In genomic region chr6:33272358-33273128, GRCh38 we compare ENCODE assay signal across 8 cellular contexts. TPM values are rescaled to one million over a fixed set of nuclear protein-coding genes. Genes with fewer than 3 reads are reported as not detected.
DNase-seq lines count a peak whose midpoint lies in the region; ATAC-seq and TF ChIP-seq lines count a peak whose summit lies in the region.

No MANE protein-coding gene starts in this region.

- DNase-seq in CD14-positive monocyte (ENCODE audit: low spot score) (no peak), OCI-LY7 (ENCODE audit: low spot score) (peak; percentile 25), DMS 273 (lab: John Stamatoyannopoulos, UW; ENCODE audit: unreplicated experiment) (no peak), G401 (ENCODE audit: low spot score) (no peak), RKO (ENCODE audit: low spot score) (no peak)

- peak overlapping the region; percentile 89 for H3K9ac ChIP-seq in endocrine pancreas (ENCODE audit: control insufficient read depth, insufficient read depth, low read length)

- H3K4me3 ChIP-seq in OCI-LY7 (ENCODE audit: low read depth, low read length, poor library complexity, severe bottlenecking) = peak overlapping the region; percentile 97
- H3K4me3 ChIP-seq in endocrine pancreas (ENCODE audit: control insufficient read depth, insufficient read depth, low read length) = peak overlapping the region; percentile 91
- peak overlapping the region; percentile 91 for H3K4me3 ChIP-seq in neuron (ENCODE audit: low read length)

- intact Hi-C loops in CD14-positive monocyte (cut with micrococcal nuclease) = loop anchor here in 1 of 2 donors (2.0 kb wide), 1 partner anchor 16 kb away; the partner anchor contains the start of genes PFDN6 and WDR46
- intact Hi-C loops in OCI-LY7 (cut with micrococcal nuclease; ENCODE audit: unreplicated experiment) = loop anchor here (2.0 kb wide), 1 partner anchor 72 kb away; the partner anchor contains the start of genes RXRB and SLC39A7

- H4K20me1 ChIP-seq in OCI-LY7 (ENCODE audit: insufficient read depth, low read length) = peaks cover 31% of the 10 kb centered on the region

- peaks cover 51% of the 10 kb centered on the region for H3K4me1 ChIP-seq in OCI-LY7 (ENCODE audit: insufficient read depth, low read length, poor library complexity, severe bottlenecking)
- no peaks in the 10 kb centered on the region for H3K4me1 ChIP-seq in endocrine pancreas (ENCODE audit: control insufficient read depth, insufficient read depth, low read length)
- peaks cover 47% of the 10 kb centered on the region for H3K4me1 ChIP-seq in neuron (ENCODE audit: insufficient read depth, low read length)

- H3K27ac ChIP-seq in OCI-LY7 (ENCODE audit: low read depth, low read length, poor library complexity, severe bottlenecking) = peak overlapping the region; percentile 93

- peak overlapping the region; percentile 96 to 100 for H3K4me3 Mint-ChIP-seq in CD14-positive monocyte

- H3K36me3 Mint-ChIP-seq in CD14-positive monocyte = peaks cover 49 to 57% of the 10 kb centered on the region in 2 donors

- H3K27me3 ChIP-seq in endocrine pancreas (ENCODE audit: control insufficient read depth, insufficient read depth, low read length) = no peaks in the 10 kb centered on the region
- no peaks in the 10 kb centered on the region for H3K27me3 ChIP-seq in neuron (ENCODE audit: insufficient read depth, low read length)

- in situ Hi-C loops in G401 (cut with HindIII; ENCODE audit: low sequenced_read_pairs) = no loop called here

- peaks cover 57% of the 10 kb centered on the region for H3K4me1 Mint-ChIP-seq in CD14-positive monocyte

- H3K36me3 ChIP-seq in OCI-LY7 (ENCODE audit: insufficient read depth, low read length) (peaks cover 72% of the 10 kb centered on the region), endocrine pancreas (ENCODE audit: control insufficient read depth, insufficient read depth, low read length) (no peaks in the 10 kb centered on the region), neuron (ENCODE audit: insufficient read depth, low read length) (peaks cover 57% of the 10 kb centered on the region)

- TF ChIP-seq CTCF in CD14-positive monocyte (IDR thresholded peaks at IDR 0.05) (no peak), OCI-LY7 (conservative IDR thresholded peaks at IDR 0.05; ENCODE audit: low read length) (no peak)

- TSS peak; percentile 81 for BruUV-seq in OCI-LY7 (replicated peaks; lab: Mats Ljungman, UMichigan)

- no peaks in the 10 kb centered on the region for H3K9me3 ChIP-seq in OCI-LY7 (ENCODE audit: low read length)
- no peaks in the 10 kb centered on the region for H3K9me3 ChIP-seq in endocrine pancreas (ENCODE audit: control insufficient read depth, low read length)
- no peaks in the 10 kb centered on the region for H3K9me3 ChIP-seq in neuron (ENCODE audit: low read length)

- H2AFZ ChIP-seq in OCI-LY7 (ENCODE audit: low read length) = no peak overlapping the region
- H2AFZ ChIP-seq in neuron (ENCODE audit: low read depth, low read length) = no peak overlapping the region

- H3K4me2 ChIP-seq in OCI-LY7 (ENCODE audit: low read length) = peak overlapping the region; percentile 93

- CTCF ChIA-PET in OCI-LY7 (lab: Charles Lee; ENCODE audit: unreplicated experiment) = no interaction called here

- no peaks in the 10 kb centered on the region for H3K9me3 Mint-ChIP-seq in CD14-positive monocyte

- ATAC-seq in HG03439 (IDR thresholded peaks at IDR 0.05; ENCODE audit: unreplicated experiment) = no peak

- H3K27ac Mint-ChIP-seq in CD14-positive monocyte = peak overlapping the region; percentile 98 to 100 (median 100)

- peaks cover 55% of the 10 kb centered on the region for H3K79me2 ChIP-seq in OCI-LY7 (ENCODE audit: insufficient read depth, low read depth, low read length)

- H3K9me2 ChIP-seq in OCI-LY7 (ENCODE audit: insufficient read depth, low read length) = no peaks in the 10 kb centered on the region

- POLR2A ChIA-PET in OCI-LY7 (lab: Charles Lee) = interaction anchor here (0.5 to 2.5 kb wide), 8 partner anchors 23 to 1047 kb away, joined by 3 to 19 read pairs (median 5); partner anchors contain the start of gene RGL2

- H3K27me3 Mint-ChIP-seq in CD14-positive monocyte (ENCODE audit: low read depth in 3 of 3) = no peaks in the 10 kb centered on the region

RNA-seq across cellular contexts. Expression of gene RPS18, which starts 0.7 kb away (rescaled TPM):
- polyA plus RNA-seq in CD14-positive monocyte = 1,000 to 10,000 TPM; 2,430 to 2,894 TPM
- total RNA-seq in OCI-LY7 (2014; rRNA removed; shearing (Covaris generic)) = 7,191 and 8,620 TPM in 2 replicates
- total RNA-seq in OCI-LY7 (2022) = 4,034 and 4,317 TPM in 2 replicates
- 3,510 and 5,097 TPM in 2 replicates for total RNA-seq in G401 (2014; rRNA removed; shearing (Covaris generic))

RNA-seq across cellular contexts. Expression of gene VPS52, which starts 0.9 kb away (rescaled TPM):
- 10 to 100 TPM; 11.0 to 14.5 TPM for polyA plus RNA-seq in CD14-positive monocyte
- 50.4 and 53.5 TPM in 2 replicates for total RNA-seq in OCI-LY7 (2014; rRNA removed; shearing (Covaris generic))
- 73.5 and 80.3 TPM in 2 replicates for total RNA-seq in OCI-LY7 (2022)
- total RNA-seq in G401 (2014; rRNA removed; shearing (Covaris generic)) = 11.3 and 27.1 TPM in 2 replicates

RNA-seq across cellular contexts. Expression of gene B3GALT4, which starts 4.4 kb away (rescaled TPM):
- polyA plus RNA-seq in CD14-positive monocyte = 10 to 100 TPM; 28.5 to 32.2 TPM
- 13.1 and 14.2 TPM in 2 replicates for total RNA-seq in OCI-LY7 (2014; rRNA removed; shearing (Covaris generic))
- 14.1 and 17.3 TPM in 2 replicates for total RNA-seq in OCI-LY7 (2022)
- 0.61 and 1.9 TPM in 2 replicates for total RNA-seq in G401 (2014; rRNA removed; shearing (Covaris generic))

RNA-seq across cellular contexts. Expression of gene WDR46, which starts 16.5 kb away (rescaled TPM):
- polyA plus RNA-seq in CD14-positive monocyte = 10 to 100 TPM; 33.3 to 37.3 TPM
- 127 and 129 TPM in 2 replicates for total RNA-seq in OCI-LY7 (2014; rRNA removed; shearing (Covaris generic))
- total RNA-seq in OCI-LY7 (2022) = 71.4 and 83.3 TPM in 2 replicates
- total RNA-seq in G401 (2014; rRNA removed; shearing (Covaris generic)) = 91.6 and 107 TPM in 2 replicates

RNA-seq across cellular contexts. Expression of gene PFDN6, which starts 16.9 kb away (rescaled TPM):
- polyA plus RNA-seq in CD14-positive monocyte = 10 to 100 TPM; 26.0 to 28.4 TPM
- 72.5 and 112 TPM in 2 replicates for total RNA-seq in OCI-LY7 (2014; rRNA removed; shearing (Covaris generic))
- total RNA-seq in OCI-LY7 (2022) = 65.4 and 90.6 TPM in 2 replicates
- 131 and 154 TPM in 2 replicates for total RNA-seq in G401 (2014; rRNA removed; shearing (Covaris generic))
